Comparison of ENCODE assay signal across 25 cellular contexts in the genomic region with DNA sequence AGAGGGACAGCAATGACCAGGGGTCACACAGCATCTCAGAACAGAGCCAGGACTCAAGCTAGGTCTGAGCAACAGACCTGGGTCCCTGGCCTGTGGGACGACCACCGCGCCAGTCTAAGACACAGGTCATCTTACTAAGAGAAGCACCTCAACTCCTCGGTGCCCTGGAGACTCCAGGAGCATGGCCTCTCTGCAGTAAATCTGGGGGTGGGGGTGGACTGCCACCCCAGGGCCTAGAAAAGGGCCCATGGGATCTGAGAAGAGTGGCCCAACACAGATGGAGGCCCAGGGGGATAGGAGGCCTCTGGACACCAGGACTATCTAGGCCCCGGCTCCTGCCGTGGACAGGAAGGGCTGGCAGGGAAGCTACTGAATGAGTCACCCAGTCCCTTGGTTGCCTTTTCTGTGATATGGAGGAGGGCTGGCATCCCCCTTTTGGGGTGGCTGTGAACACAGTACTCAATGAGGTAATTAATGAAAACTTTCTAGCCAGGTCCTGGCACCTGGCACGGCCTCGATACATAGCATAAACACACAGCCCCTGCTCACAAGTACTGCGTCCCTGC.
DNase-seq lines count a peak whose midpoint lies in the region; ATAC-seq, FAIRE-seq and TF ChIP-seq lines count a peak whose summit lies in the region.
"Had no signal": no experiment of that assay in that cellular context is flagged by ENCODE, and none has a peak within 500 bp of the region (broad histone marks: within the 10 kb centered on the region; RNA-seq: fewer than 3 reads in every experiment).

No MANE protein-coding gene starts in this region.

- no peak for TF ChIP-seq CTCF in IMR-90 (conservative IDR thresholded peaks at IDR 0.05; ENCODE audit: low read depth, low read length)
- TF ChIP-seq CTCF in astrocyte (IDR thresholded peaks at IDR 0.05; ENCODE audit: insufficient read depth, low read depth, low read length): no peak
- TF ChIP-seq CTCF in H9 (conservative IDR thresholded peaks at IDR 0.05): no peak
- TF ChIP-seq CTCF in prostate gland (IDR thresholded peaks at IDR 0.05): no peak

- H3K56ac ChIP-seq in IMR-90 (ENCODE audit: extremely low read depth, insufficient read depth, low read length) (no peak overlapping the region), H9 (ENCODE audit: insufficient read length, low read depth, low read length) (no peak overlapping the region)

- no peak overlapping the region for H2BK120ac ChIP-seq in IMR-90 (ENCODE audit: low read depth, low read length)
- no peak overlapping the region for H2BK120ac ChIP-seq in neuronal stem cell (ENCODE audit: low read depth, low read length)
- H2BK120ac ChIP-seq in H9 (ENCODE audit: low read depth, low read length, poor library complexity, severe bottlenecking): no peak overlapping the region

- H3K27me3 Mint-ChIP-seq in astrocyte (ENCODE audit: low read depth, unreplicated experiment) (peaks cover 31% of the 10 kb centered on the region), H9 (ENCODE audit: low read depth) (peaks cover 8% of the 10 kb centered on the region)

- H2BK5ac ChIP-seq in IMR-90 (ENCODE audit: low read depth, low read length, poor library complexity, severe bottlenecking) (no peak overlapping the region), neuronal stem cell (ENCODE audit: low read length) (peak overlapping the region; percentile 77), H9 (ENCODE audit: insufficient read length, low read length) (no peak overlapping the region)

- WGBS in IMR-90 (ENCODE audit: extremely low coverage in 2 of 2, insufficient read length in 1 of 2), 2 experiments: 80% methylated on average over 2 of the region's 9 CpGs; no CpG with 5 or more reads in 1 of the 2 experiments
- WGBS in neuronal stem cell (ENCODE audit: extremely low coverage in 2 of 2, insufficient read length in 2 of 2, insufficient replicate concordance in 1 of 2), 2 donors: no CpG with 5 or more reads among the region's 9 CpGs
- no CpG with 5 or more reads among the region's 9 CpGs for WGBS in H9 (ENCODE audit: extremely low coverage, insufficient read length, low lambda C conversion rate)
- 84% methylated on average over 9 of the region's 9 CpGs for WGBS in prostate gland

- POLR2A ChIA-PET in IMR-90 (lab: Charles Lee; ENCODE audit: unreplicated experiment): no interaction called here

- no peak overlapping the region for H3K27ac Mint-ChIP-seq in astrocyte (ENCODE audit: unreplicated experiment)
- no peak overlapping the region for H3K27ac Mint-ChIP-seq in H9
- H3K27ac Mint-ChIP-seq: CD8-positive, alpha-beta memory T cell; HFFc6; IgD-negative memory B cell had no signal

- TF ChIP-seq RAD21 in IMR-90 (IDR thresholded peaks at IDR 0.05; ENCODE audit: low read length): no peak

- H3K4me1 Mint-ChIP-seq in astrocyte (ENCODE audit: low read depth, unreplicated experiment) (peaks cover 4% of the 10 kb centered on the region), H9 (peaks cover 4 to 17% of the 10 kb centered on the region in 2 experiments)
- H3K4me1 Mint-ChIP-seq: CD8-positive, alpha-beta memory T cell; IgD-negative memory B cell had no signal

- dilution Hi-C loops in IMR-90 (cut with HindIII; ENCODE audit: low sequenced_read_pairs, unreplicated experiment): no loop called here

- FAIRE-seq in astrocyte (lab: Jason Lieb, UNC): no peak
- FAIRE-seq: A549, GM12878, GM19239, H1 had no signal

- H3K4me1 ChIP-seq in IMR-90 (ENCODE audit: control insufficient read depth, insufficient read depth, low read length) (no peaks in the 10 kb centered on the region), astrocyte (ENCODE audit: insufficient read depth, low read length) (no peaks in the 10 kb centered on the region), neuronal stem cell (ENCODE audit: control insufficient read depth in 2 of 2, insufficient read depth in 1 of 2, low read depth in 1 of 2, low read length in 2 of 2) (peaks cover 18 to 29% of the 10 kb centered on the region in 2 donors), H9 (ENCODE audit: insufficient read depth, low read length) (no peaks in the 10 kb centered on the region), prostate gland (replicated peaks) (no peaks in the 10 kb centered on the region)
- H3K4me1 ChIP-seq: A549 had no signal

- no peak for DNase-seq in IMR-90
- no peak for DNase-seq in astrocyte (ENCODE audit: low read depth)
- peak; percentile 47 for DNase-seq in islet precursor cell
- DNase-seq in neuronal stem cell (ENCODE audit: low spot score): no peak
- no peak for DNase-seq in H9
- no peak for DNase-seq in prostate gland (ENCODE audit: low spot score)
- no peak for DNase-seq in NCI-H146 treated with DMSO at 0.1 percent for 48 hours (lab: John Stamatoyannopoulos, UW; ENCODE audit: unreplicated experiment)
- no peak for DNase-seq in pons (ENCODE audit: low spot score)
- DNase-seq: CD8-positive, alpha-beta memory T cell; DMS53; EL; HFFc6; Karpas-422; NCI-H1092 treated with DMSO at 0.1 percent for 48 hours; NCI-H1694; NCI-H510A treated with DMSO at 0.1 percent for 48 hours; NCI-H774; PC-9 had no signal

- no peaks in the 10 kb centered on the region for H3K23me2 ChIP-seq in H9 (ENCODE audit: insufficient read length, low read depth, low read length, poor library complexity, severe bottlenecking)

- H3K14ac ChIP-seq in IMR-90 (replicated peaks; ENCODE audit: low read depth, low read length): no peak overlapping the region
- H3K14ac ChIP-seq in neuronal stem cell (ENCODE audit: low read length): peak overlapping the region; percentile 1
- H3K14ac ChIP-seq in H9 (ENCODE audit: insufficient read depth, low read length): no peak overlapping the region

- TF ChIP-seq POLR2A in IMR-90 (IDR thresholded peaks at IDR 0.05; ENCODE audit: low read depth, low read length) (no peak), prostate gland (IDR thresholded peaks at IDR 0.05) (no peak)

- H3K18ac ChIP-seq in IMR-90 (ENCODE audit: low read depth, low read length) (no peak overlapping the region), neuronal stem cell (ENCODE audit: low read length) (peak overlapping the region; percentile 73), H9 (ENCODE audit: insufficient read length, low read depth, low read length) (no peak overlapping the region)

- H4K91ac ChIP-seq in IMR-90 (ENCODE audit: insufficient read depth, low read depth, low read length) (no peak overlapping the region), neuronal stem cell (ENCODE audit: low read depth, low read length, poor library complexity) (peak overlapping the region; percentile 16), H9 (ENCODE audit: insufficient read length, low read depth, low read length) (no peak overlapping the region)

- no peak overlapping the region for H4K8ac ChIP-seq in IMR-90 (ENCODE audit: low read depth in 2 of 2, low read length in 2 of 2)
- no peak overlapping the region for H4K8ac ChIP-seq in neuronal stem cell (ENCODE audit: low read depth, low read length)
- no peak overlapping the region for H4K8ac ChIP-seq in H9 (replicated peaks; ENCODE audit: insufficient read length, low read depth, low read length)

- no peak overlapping the region for H2AK9ac ChIP-seq in IMR-90 (replicated peaks; ENCODE audit: low read depth, low read length, poor library complexity)

- H2BK20ac ChIP-seq in IMR-90 (ENCODE audit: low read depth, low read length): no peak overlapping the region
- H2BK20ac ChIP-seq in H9 (ENCODE audit: low read depth, low read length, poor library complexity, severe bottlenecking): no peak overlapping the region

- H3K4ac ChIP-seq in IMR-90 (ENCODE audit: low read depth, low read length) (no peak overlapping the region), neuronal stem cell (ENCODE audit: low read length) (no peak overlapping the region), H9 (ENCODE audit: low read depth, low read length) (no peak overlapping the region)

- no peak overlapping the region for H3K4me3 Mint-ChIP-seq in astrocyte (ENCODE audit: unreplicated experiment)
- H3K4me3 Mint-ChIP-seq in H9: no peak overlapping the region
- H3K4me3 Mint-ChIP-seq: CD8-positive, alpha-beta memory T cell; HFFc6; IgD-negative memory B cell had no signal

- no peak overlapping the region for H3T11ph ChIP-seq in H9 (ENCODE audit: low read length)

- H3K79me1 ChIP-seq in IMR-90 (ENCODE audit: low read depth in 1 of 2, low read length in 2 of 2): no peaks in the 10 kb centered on the region
- H3K79me1 ChIP-seq in neuronal stem cell (ENCODE audit: low read depth, low read length): no peaks in the 10 kb centered on the region
- H3K79me1 ChIP-seq in H9 (ENCODE audit: insufficient read depth, low read depth, low read length, poor library complexity, severe bottlenecking): no peaks in the 10 kb centered on the region

- peaks cover 2% of the 10 kb centered on the region for H3K9me3 Mint-ChIP-seq in astrocyte (ENCODE audit: unreplicated experiment)
- no peaks in the 10 kb centered on the region; a peak in 2 of 5 replicates for H3K9me3 Mint-ChIP-seq in H9
- H3K9me3 Mint-ChIP-seq: HFFc6 had no signal

- H2AFZ ChIP-seq in IMR-90 (replicated peaks; ENCODE audit: low read length, poor library complexity) (peak overlapping the region; percentile 26), astrocyte (ENCODE audit: low read depth, low read length) (peak overlapping the region; percentile 10), neuronal stem cell (ENCODE audit: low read length) (no peak overlapping the region), H9 (ENCODE audit: low read length) (no peak overlapping the region)
- H2AFZ ChIP-seq: PC-9 had no signal

- in situ Hi-C loops in IMR-90 (cut with MboI; ENCODE audit: low sequenced_read_pairs): no loop called here

- no peak overlapping the region for H3K23ac ChIP-seq in IMR-90 (ENCODE audit: low read depth, low read length)
- H3K23ac ChIP-seq in neuronal stem cell (ENCODE audit: low read depth, low read length, poor library complexity): peak overlapping the region; percentile 0
- no peak overlapping the region for H3K23ac ChIP-seq in H9 (ENCODE audit: insufficient read length, low read depth, low read length)

- H3K4me2 ChIP-seq in IMR-90 (ENCODE audit: low read depth, low read length) (no peak overlapping the region), astrocyte (ENCODE audit: low read length) (no peak overlapping the region), neuronal stem cell (ENCODE audit: insufficient read depth, low read length, poor library complexity, severe bottlenecking) (no peak overlapping the region), H9 (ENCODE audit: insufficient read depth, insufficient read length, low read length) (no peak overlapping the region)
- H3K4me2 ChIP-seq: A549; BLaER1 treated with 17β-estradiol and CSF1 and Interleukin-3, amounts not matched to agents 10 nM and 100 nM; PC-9 had no signal

- no peak overlapping the region for H2AK5ac ChIP-seq in IMR-90 (ENCODE audit: low read depth, low read length)
- H2AK5ac ChIP-seq in neuronal stem cell (ENCODE audit: low read depth, low read length): peak overlapping the region; percentile 2
- no peak overlapping the region for H2AK5ac ChIP-seq in H9 (ENCODE audit: insufficient read length, low read length)

- H2BK12ac ChIP-seq in neuronal stem cell (ENCODE audit: low read length) (no peak overlapping the region), H9 (ENCODE audit: insufficient read length, low read depth, low read length) (no peak overlapping the region)

- H3K9ac ChIP-seq in IMR-90 (ENCODE audit: low read depth, low read length) (no peak overlapping the region), astrocyte (ENCODE audit: low read length) (no peak overlapping the region), neuronal stem cell (ENCODE audit: low read depth, low read length, poor library complexity) (peak overlapping the region; percentile 56), H9 (ENCODE audit: extremely low read depth, insufficient read length, low read length) (no peak overlapping the region)
- H3K9ac ChIP-seq: BLaER1 treated with 17β-estradiol and CSF1 and Interleukin-3, amounts not matched to agents 10 nM and 100 nM had no signal

- H3K4me3 ChIP-seq in IMR-90 (ENCODE audit: insufficient read depth, low read depth, low read length) (no peak overlapping the region), astrocyte (ENCODE audit: insufficient read depth, low read depth, low read length) (no peak overlapping the region), neuronal stem cell (ENCODE audit: low read length in 2 of 2) (no peak overlapping the region), prostate gland (no peak overlapping the region)
- H3K4me3 ChIP-seq: A549; BLaER1 treated with 17β-estradiol and CSF1 and Interleukin-3, amounts not matched to agents 10 nM and 100 nM; GM12878; PC-9 had no signal

- H3K36me3 Mint-ChIP-seq in astrocyte (ENCODE audit: low read depth, unreplicated experiment) (no peaks in the 10 kb centered on the region), H9 (ENCODE audit: insufficient read depth in 1 of 3, low read depth in 3 of 3) (no peaks in the 10 kb centered on the region)
- H3K36me3 Mint-ChIP-seq: IgD-negative memory B cell had no signal

- H3K9me1 ChIP-seq in IMR-90 (ENCODE audit: insufficient read depth, low read length): no peaks in the 10 kb centered on the region

- H3K27me3 ChIP-seq in IMR-90 (ENCODE audit: control insufficient read depth, insufficient read depth, low read length) (no peaks in the 10 kb centered on the region), astrocyte (ENCODE audit: insufficient read depth, low read length) (peaks cover 4% of the 10 kb centered on the region), neuronal stem cell (ENCODE audit: control insufficient read depth in 3 of 3, insufficient read depth in 3 of 3, low read depth in 1 of 3, low read length in 3 of 3) (no peaks in the 10 kb centered on the region), H9 (ENCODE audit: insufficient read depth, low read length) (no peaks in the 10 kb centered on the region), prostate gland (replicated peaks; ENCODE audit: insufficient read depth) (no peaks in the 10 kb centered on the region)
- H3K27me3 ChIP-seq: BLaER1 treated with 17β-estradiol and CSF1 and Interleukin-3, amounts not matched to agents 10 nM and 100 nM had no signal

- H3K36me3 ChIP-seq in IMR-90 (ENCODE audit: control insufficient read depth, insufficient read depth, low read length) (no peaks in the 10 kb centered on the region), astrocyte (ENCODE audit: insufficient read depth, low read length) (no peaks in the 10 kb centered on the region), neuronal stem cell (replicated peaks in 1 of 2; ENCODE audit: control insufficient read depth in 2 of 2, insufficient read depth in 2 of 2, low read length in 2 of 2) (no peaks in the 10 kb centered on the region), prostate gland (no peaks in the 10 kb centered on the region)
- H3K36me3 ChIP-seq: BLaER1 treated with 17β-estradiol and CSF1 and Interleukin-3, amounts not matched to agents 10 nM and 100 nM had no signal

- H3K27ac ChIP-seq in IMR-90 (ENCODE audit: insufficient read depth, low read length): no peak overlapping the region
- H3K27ac ChIP-seq in astrocyte (ENCODE audit: low read depth, low read length): no peak overlapping the region
- H3K27ac ChIP-seq in neuronal stem cell (replicated peaks; ENCODE audit: low read length): peak overlapping the region; percentile 64
- no peak overlapping the region for H3K27ac ChIP-seq in H9 (ENCODE audit: insufficient read length, low read depth, low read length)
- no peak overlapping the region for H3K27ac ChIP-seq in prostate gland
- H3K27ac ChIP-seq: A549; BLaER1 treated with 17β-estradiol and CSF1 and Interleukin-3, amounts not matched to agents 10 nM and 100 nM; PC-9; RWPE1 had no signal

- ATAC-seq in IMR-90 (ENCODE audit: low read depth): no peak
- ATAC-seq: A549, GM12878 had no signal

- H2BK15ac ChIP-seq in IMR-90 (ENCODE audit: low read depth, low read length) (no peak overlapping the region), neuronal stem cell (ENCODE audit: low read length) (peak overlapping the region; percentile 31), H9 (ENCODE audit: low read depth, low read length) (no peak overlapping the region)

- CTCF ChIA-PET in IMR-90 (lab: Yijun Ruan, JAX): no interaction called here

- no peaks in the 10 kb centered on the region for H3K9me3 ChIP-seq in IMR-90 (ENCODE audit: control insufficient read depth, insufficient read depth, low read length)
- H3K9me3 ChIP-seq in astrocyte (ENCODE audit: insufficient read depth, low read depth, low read length): no peaks in the 10 kb centered on the region
- peaks cover 0 to 4% of the 10 kb centered on the region in 2 donors for H3K9me3 ChIP-seq in neuronal stem cell (replicated peaks in 1 of 2; ENCODE audit: control insufficient read depth in 2 of 2, insufficient read depth in 1 of 2, low read depth in 1 of 2, low read length in 2 of 2)
- no peaks in the 10 kb centered on the region for H3K9me3 ChIP-seq in H9 (ENCODE audit: control insufficient read depth, low read depth, low read length)
- no peaks in the 10 kb centered on the region for H3K9me3 ChIP-seq in prostate gland

- intact Hi-C loops in IMR-90 (cut with micrococcal nuclease): no loop called here
- intact Hi-C loops in prostate gland (cut with DNase I): no loop called here

- BruUV-seq in IMR-90 (replicated peaks; lab: Mats Ljungman, UMichigan): no TSS peak

- H4K5ac ChIP-seq in IMR-90 (ENCODE audit: low read depth, low read length) (no peak overlapping the region), H9 (ENCODE audit: insufficient read length, low read depth, low read length) (no peak overlapping the region)

- H3K79me2 ChIP-seq in astrocyte (ENCODE audit: insufficient read depth, low read length): no peaks in the 10 kb centered on the region
- H3K79me2 ChIP-seq in H9 (ENCODE audit: insufficient read depth, low read length): no peaks in the 10 kb centered on the region

- no peaks in the 10 kb centered on the region for H4K20me1 ChIP-seq in IMR-90 (ENCODE audit: insufficient read depth, low read length)
- no peaks in the 10 kb centered on the region for H4K20me1 ChIP-seq in astrocyte (ENCODE audit: insufficient read depth, low read length)
- H4K20me1 ChIP-seq in H9 (ENCODE audit: control insufficient read depth, insufficient read depth, insufficient read length): no peaks in the 10 kb centered on the region
- H4K20me1 ChIP-seq: BLaER1 treated with 17β-estradiol and CSF1 and Interleukin-3, amounts not matched to agents 10 nM and 100 nM had no signal

Comparison
In these comparisons a context has a peak if more than half of its experiments do, and no peak if none do; other contexts are left out.
1. H2AFZ ChIP-seq: peak in IMR-90 (single experiment) and astrocyte (single experiment); none in neuronal stem cell (single experiment) and H9 (single experiment).